ENCODE assay signal across 12 cellular contexts in genomic region chr10:99660662-99661369, GRCh38. TPM values are rescaled to one million over a fixed set of nuclear protein-coding genes. Genes with fewer than 3 reads are reported as not detected.
DNase-seq lines count a peak whose midpoint lies in the region; ATAC-seq, FAIRE-seq and TF ChIP-seq lines count a peak whose summit lies in the region.
"Had no signal": no experiment of that assay in that cellular context is flagged by ENCODE, and none has a peak within 500 bp of the region (broad histone marks: within the 10 kb centered on the region; RNA-seq: fewer than 3 reads in every experiment).

No MANE protein-coding gene starts in this region.

- H3K27me3 ChIP-seq in pancreas (no peaks in the 10 kb centered on the region), right cardiac atrium (ENCODE audit: control insufficient read depth, insufficient read depth) (no peaks in the 10 kb centered on the region)

- H3K9me3 Mint-ChIP-seq in HFFc6 (no peaks in the 10 kb centered on the region), WTC11 (no peaks in the 10 kb centered on the region)

- H3K4me1 Mint-ChIP-seq in HFFc6 (ENCODE audit: low read depth) = peaks cover 70% of the 10 kb centered on the region
- H3K4me1 Mint-ChIP-seq in WTC11 = peaks cover 18% of the 10 kb centered on the region

- H3K36me3 Mint-ChIP-seq in HFFc6 (ENCODE audit: low read depth) (peaks cover 40% of the 10 kb centered on the region), WTC11 (peaks cover under 1% of the 10 kb centered on the region; the same call in 1 of the 2 replicates)

- intact Hi-C loops in pancreas (cut with DNase I) = no loop called here
- intact Hi-C loops in right cardiac atrium (cut with DNase I) = no loop called here
- intact Hi-C loops in OCI-LY7 (cut with micrococcal nuclease; ENCODE audit: unreplicated experiment) = no loop called here

- H3K27me3 Mint-ChIP-seq in HFFc6 (ENCODE audit: insufficient read depth) (no peaks in the 10 kb centered on the region; the same call in 1 of the 2 replicates), WTC11 (ENCODE audit: low read depth) (peaks cover 28% of the 10 kb centered on the region)

- no peaks in the 10 kb centered on the region for H4K20me1 ChIP-seq in OCI-LY7 (ENCODE audit: insufficient read depth, low read length)

- H3K9me2 ChIP-seq in OCI-LY7 (ENCODE audit: insufficient read depth, low read length) = no peaks in the 10 kb centered on the region

- DNase-seq in HFFc6 (no peak), WTC11 (ENCODE audit: low spot score) (no peak), fibroblast of peridontal ligament (ENCODE audit: extremely low read depth) (peak; percentile 60), pancreas (no peak), NCI-H748 (lab: John Stamatoyannopoulos, UW; ENCODE audit: unreplicated experiment) (no peak), right cardiac atrium (no peak), OCI-LY7 (ENCODE audit: low spot score) (no peak)
- DNase-seq: activated T-cell treated with anti-CD3 and anti-CD28 coated beads, Interleukin-2, amount 50 U/mL, for 48 hours; mucosa of descending colon; NCI-H2029 treated with DMSO at 0.1 percent for 48 hours; stimulated activated CD4-positive, alpha-beta T cell treated with anti-CD3 and anti-CD28 coated beads, Interleukin-12 subunit alpha, Interleukin-12 subunit beta, amount 100 ng/mL, for 4 hours had no signal

- H3K27ac ChIP-seq in pancreas = peak overlapping the region in 3 of 4 donors; percentile 32 to 73 (median 60)
- H3K27ac ChIP-seq in right cardiac atrium (ENCODE audit: low read length) = no peak overlapping the region
- H3K27ac ChIP-seq in OCI-LY7 (ENCODE audit: low read depth, low read length, poor library complexity, severe bottlenecking) = no peak overlapping the region

- ATAC-seq in WTC11 (no peak), pancreas (no peak), right cardiac atrium (no peak), HG03139 (IDR thresholded peaks at IDR 0.05; ENCODE audit: unreplicated experiment) (no peak)
- ATAC-seq: mucosa of descending colon had no signal

- H3K79me2 ChIP-seq in OCI-LY7 (ENCODE audit: insufficient read depth, low read depth, low read length) = no peaks in the 10 kb centered on the region

- FAIRE-seq in pancreas (lab: Jason Lieb, UNC) = no peak

- H3K4me2 ChIP-seq in OCI-LY7 (ENCODE audit: low read length) = no peak overlapping the region

- H3K36me3 ChIP-seq in pancreas (no peaks in the 10 kb centered on the region), OCI-LY7 (ENCODE audit: insufficient read depth, low read length) (no peaks in the 10 kb centered on the region)

- H3K4me3 Mint-ChIP-seq in HFFc6 (peak overlapping the region; percentile 94), WTC11 (0 out of 2 replicates have a peak overlapping the region, but pooled peaks have one; percentile 15)

- H2AFZ ChIP-seq in OCI-LY7 (ENCODE audit: low read length) = no peak overlapping the region

- CTCF ChIA-PET in WTC11 (lab: Charles Lee) (no interaction called here), OCI-LY7 (lab: Charles Lee; ENCODE audit: unreplicated experiment) (no interaction called here)

- H3K27ac Mint-ChIP-seq in HFFc6 (peak overlapping the region; percentile 95), WTC11 (no peak overlapping the region)

- no TSS peak for BruUV-seq in OCI-LY7 (replicated peaks; lab: Mats Ljungman, UMichigan)

- H3K4me3 ChIP-seq in pancreas (peak overlapping the region in 2 of 4 donors; percentile 15 to 94), right cardiac atrium (ENCODE audit: low read length) (no peak overlapping the region), OCI-LY7 (ENCODE audit: low read depth, low read length, poor library complexity, severe bottlenecking) (no peak overlapping the region)
- H3K4me3 ChIP-seq: mucosa of descending colon had no signal

- H3K4me1 ChIP-seq in pancreas (peaks cover 0 to 14% (median 7%) of the 10 kb centered on the region in 3 donors), right cardiac atrium (ENCODE audit: control insufficient read depth, insufficient read depth, low read length) (no peaks in the 10 kb centered on the region), OCI-LY7 (ENCODE audit: insufficient read depth, low read length, poor library complexity, severe bottlenecking) (no peaks in the 10 kb centered on the region)

- WGBS in pancreas, 2 donors = 45 to 46% methylated on average over 6 of the region's 6 CpGs
- WGBS in right cardiac atrium = 97% methylated on average over 6 of the region's 6 CpGs

- TF ChIP-seq CTCF in HFFc6 (IDR thresholded peaks at IDR 0.05) = no peak
- TF ChIP-seq CTCF in WTC11 (IDR thresholded peaks at IDR 0.05) = no peak
- TF ChIP-seq CTCF in pancreas (IDR thresholded peaks at IDR 0.05) = no peak
- TF ChIP-seq CTCF in OCI-LY7 (conservative IDR thresholded peaks at IDR 0.05; ENCODE audit: low read length) = no peak

- H3K9me3 ChIP-seq in pancreas = no peaks in the 10 kb centered on the region
- no peaks in the 10 kb centered on the region for H3K9me3 ChIP-seq in right cardiac atrium (ENCODE audit: control insufficient read depth, low read length)
- no peaks in the 10 kb centered on the region for H3K9me3 ChIP-seq in OCI-LY7 (ENCODE audit: low read length)
- H3K9me3 ChIP-seq: mucosa of descending colon had no signal

- POLR2A ChIA-PET in WTC11 (lab: Charles Lee) (no interaction called here), OCI-LY7 (lab: Charles Lee) (interaction anchor here (0.5 to 1.7 kb wide), 5 partner anchors 10 to 425 kb away, joined by 3 to 4 read pairs (median 3); no protein-coding TSS in a partner anchor)

TF ChIP-seq in WTC11, 78 proteins besides CTCF, POLR2A, EP300 and RAD21:
- TF ChIP-seq MXD4 (CRISPR knock-in tag; IDR thresholded peaks at IDR 0.05; ENCODE audit: borderline replicate concordance) = no peak
- TF ChIP-seq, protein P1, sequence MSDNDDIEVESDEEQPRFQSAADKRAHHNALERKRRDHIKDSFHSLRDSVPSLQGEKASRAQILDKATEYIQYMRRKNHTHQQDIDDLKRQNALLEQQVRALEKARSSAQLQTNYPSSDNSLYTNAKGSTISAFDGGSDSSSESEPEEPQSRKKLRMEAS (CRISPR knock-in tag; IDR thresholded peaks at IDR 0.05) = no peak
- TF ChIP-seq ZNF121 (CRISPR knock-in tag; IDR thresholded peaks at IDR 0.05) = 0 out of 2 replicates have a peak, but pooled peaks have one; percentile 17
- TF ChIP-seq NFYB (CRISPR knock-in tag; conservative IDR thresholded peaks at IDR 0.05; ENCODE audit: low read depth) = no peak
- TF ChIP-seq, protein P2, sequence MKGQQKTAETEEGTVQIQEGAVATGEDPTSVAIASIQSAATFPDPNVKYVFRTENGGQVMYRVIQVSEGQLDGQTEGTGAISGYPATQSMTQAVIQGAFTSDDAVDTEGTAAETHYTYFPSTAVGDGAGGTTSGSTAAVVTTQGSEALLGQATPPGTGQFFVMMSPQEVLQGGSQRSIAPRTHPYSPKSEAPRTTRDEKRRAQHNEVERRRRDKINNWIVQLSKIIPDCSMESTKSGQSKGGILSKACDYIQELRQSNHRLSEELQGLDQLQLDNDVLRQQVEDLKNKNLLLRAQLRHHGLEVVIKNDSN (CRISPR knock-in tag; IDR thresholded peaks at IDR 0.05) = no peak

RNA-seq across cellular contexts. Expression of gene ENTPD7, which starts 1.5 kb away (rescaled TPM):
- 10 to 100 TPM; 11.1 to 17.0 (median 13.6) TPM for total RNA-seq in HFFc6 (2021; fragmentation: NEBNext Ultra II Directional; extraction: Animal tissue kit (Norgen Biotek cat#: 25700))
- total RNA-seq in WTC11 (2021) (10.2 to 11.4 TPM (median 11.2 TPM) in 3 replicates), pancreas (10 to 100 TPM in 4 of 6 donors, 1 to 10 TPM in 2; 8.4 to 19.8 (median 14.4) TPM), right cardiac atrium (1 to 10 TPM; 1.9 to 5.5 (median 3.3) TPM), OCI-LY7 (2022) (5.6 and 7.6 TPM in 2 replicates)
- polyA plus RNA-seq in pancreas (1 to 10 TPM; 1.8 to 1.9 TPM), right cardiac atrium (0.70 TPM)
- 2.8 and 3.3 TPM in 2 replicates for total RNA-seq in OCI-LY7 (2014; rRNA removed; shearing (Covaris generic))

RNA-seq across cellular contexts. Expression of gene SLC25A28, which starts 40.6 kb away (rescaled TPM):
- total RNA-seq in HFFc6 (2021; fragmentation: NEBNext Ultra II Directional; extraction: Animal tissue kit (Norgen Biotek cat#: 25700)) = 10 to 100 TPM; 18.3 to 23.9 (median 21.2) TPM
- total RNA-seq in WTC11 (2021) = 17.3 to 18.3 TPM (median 18.2 TPM) in 3 replicates
- 10 to 100 TPM; 18.8 to 29.1 (median 23.8) TPM for total RNA-seq in pancreas
- 100 to 1,000 TPM in 1 of 2 donors, 10 to 100 TPM in 1; 88.7 to 128 TPM for polyA plus RNA-seq in pancreas
- total RNA-seq in right cardiac atrium = 10 to 100 TPM; 39.7 to 52.6 (median 49.8) TPM
- 56.5 TPM for polyA plus RNA-seq in right cardiac atrium
- 31.6 and 35.6 TPM in 2 replicates for total RNA-seq in OCI-LY7 (2014; rRNA removed; shearing (Covaris generic))
- 36.3 and 38.3 TPM in 2 replicates for total RNA-seq in OCI-LY7 (2022)

Comparison
In these comparisons a context has a peak if more than half of its experiments do, and no peak if none do; other contexts are left out.
1. H3K27ac ChIP-seq: peak in pancreas (3 of 4); none in right cardiac atrium (single experiment) and OCI-LY7 (single experiment).